In the genomic region with DNA sequence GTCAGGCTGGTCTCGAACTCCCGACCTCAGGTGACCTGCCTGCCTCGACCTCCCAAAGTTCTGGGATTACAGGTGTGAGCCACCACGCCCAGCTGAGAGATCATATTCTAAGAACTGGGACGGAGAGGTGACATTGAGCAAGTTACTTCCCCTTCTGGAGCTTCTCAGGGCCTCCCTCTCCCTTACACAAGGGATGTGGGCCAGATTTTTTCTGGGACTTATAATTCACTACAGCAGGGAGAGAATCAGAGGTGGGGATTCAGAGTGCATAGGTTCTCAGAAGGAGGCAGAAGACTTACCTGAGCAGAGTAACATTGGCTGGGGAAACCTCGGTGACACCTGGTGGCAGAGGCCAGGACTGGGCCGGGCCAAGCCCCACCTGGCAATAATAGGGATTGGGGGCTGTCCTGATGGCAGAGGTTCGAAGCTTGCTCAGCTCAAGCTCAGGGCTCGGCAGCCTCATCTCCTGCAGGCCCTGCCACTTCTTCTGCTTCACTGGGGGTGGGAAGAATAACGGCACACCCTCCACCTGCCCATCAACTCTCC, we compare ENCODE assay signal across 11 cellular contexts. TPM values are rescaled to one million over a fixed set of nuclear protein-coding genes. Genes with fewer than 3 reads are reported as not detected.
DNase-seq lines count a peak whose midpoint lies in the region; ATAC-seq and TF ChIP-seq lines count a peak whose summit lies in the region.
"Had no signal": no experiment of that assay in that cellular context is flagged by ENCODE, and none has a peak within 500 bp of the region (broad histone marks: within the 10 kb centered on the region; RNA-seq: fewer than 3 reads in every experiment).

No MANE protein-coding gene starts in this region.

- H3K4me3 ChIP-seq in WERI-Rb-1 (ENCODE audit: low read depth, low read length) = no peak overlapping the region
- H3K4me3 ChIP-seq: pancreas had no signal

- intact Hi-C loops in activated T-helper 2 cell treated with anti-CD3 and anti-CD28 coated beads, Interferon-gamma antibody, Interleukin-2, Interleukin-4, amounts not matched to agents 10 μg/mL and 5 μg/mL and 100 μg/mL, durations not matched to agents 14 hours and 24 hours and 36 hours (cut with micrococcal nuclease) = no loop called here

- H3K27me3 Mint-ChIP-seq in H9 (ENCODE audit: low read depth) = peaks cover 98% of the 10 kb centered on the region
- peaks cover 55% of the 10 kb centered on the region for H3K27me3 Mint-ChIP-seq in activated T-helper 2 cell treated with anti-CD3 and anti-CD28 coated beads, Interferon-gamma antibody, Interleukin-2, Interleukin-4, amounts not matched to agents 10 μg/mL and 5 μg/mL and 100 μg/mL, durations not matched to agents 14 hours and 24 hours and 36 hours (ENCODE audit: low read depth)

- H3K9ac ChIP-seq in H9 (ENCODE audit: extremely low read depth, insufficient read length, low read length) = no peak overlapping the region

- H3K4ac ChIP-seq in H9 (ENCODE audit: low read depth, low read length) = no peak overlapping the region

- no peak overlapping the region for H2AK5ac ChIP-seq in H9 (ENCODE audit: insufficient read length, low read length)

- H4K91ac ChIP-seq in H9 (ENCODE audit: insufficient read length, low read depth, low read length) = no peak overlapping the region

- H2BK20ac ChIP-seq in H9 (ENCODE audit: low read depth, low read length, poor library complexity, severe bottlenecking) = no peak overlapping the region

- H3K79me2 ChIP-seq in H9 (ENCODE audit: insufficient read depth, low read length) = no peaks in the 10 kb centered on the region

- H3K27ac ChIP-seq in 22Rv1 = no peak overlapping the region
- H3K27ac ChIP-seq in H9 (ENCODE audit: insufficient read length, low read depth, low read length) = no peak overlapping the region
- no peak overlapping the region for H3K27ac ChIP-seq in WERI-Rb-1
- H3K27ac ChIP-seq: pancreas had no signal

- peaks cover 4 to 19% of the 10 kb centered on the region in 2 experiments; a peak in 3 of 4 replicates for H3K4me1 Mint-ChIP-seq in H9
- peaks cover 2% of the 10 kb centered on the region for H3K4me1 Mint-ChIP-seq in activated T-helper 2 cell treated with anti-CD3 and anti-CD28 coated beads, Interferon-gamma antibody, Interleukin-2, Interleukin-4, amounts not matched to agents 10 μg/mL and 5 μg/mL and 100 μg/mL, durations not matched to agents 14 hours and 24 hours and 36 hours (ENCODE audit: low read depth)

- H3T11ph ChIP-seq in H9 (ENCODE audit: low read length) = no peak overlapping the region

- TF ChIP-seq CTCF in 22Rv1 (IDR thresholded peaks at IDR 0.05) (peak; percentile 17), H9 (conservative IDR thresholded peaks at IDR 0.05) (peak; percentile 56), WERI-Rb-1 (IDR thresholded peaks at IDR 0.05; ENCODE audit: low read depth, low read length) (peak; percentile 53)

- no peaks in the 10 kb centered on the region for H4K20me1 ChIP-seq in H9 (ENCODE audit: control insufficient read depth, insufficient read depth, insufficient read length)

- peaks cover 2% of the 10 kb centered on the region for H3K23me2 ChIP-seq in H9 (ENCODE audit: insufficient read length, low read depth, low read length, poor library complexity, severe bottlenecking)

- H2BK120ac ChIP-seq in H9 (ENCODE audit: low read depth, low read length, poor library complexity, severe bottlenecking) = no peak overlapping the region

- H3K9me3 ChIP-seq in H9 (ENCODE audit: control insufficient read depth, low read depth, low read length) (no peaks in the 10 kb centered on the region), WERI-Rb-1 (ENCODE audit: severe bottlenecking) (no peaks in the 10 kb centered on the region)
- H3K9me3 ChIP-seq: pancreas had no signal

- no peak overlapping the region for H3K4me3 Mint-ChIP-seq in H9
- no peak overlapping the region for H3K4me3 Mint-ChIP-seq in activated T-helper 2 cell treated with anti-CD3 and anti-CD28 coated beads, Interferon-gamma antibody, Interleukin-2, Interleukin-4, amounts not matched to agents 10 μg/mL and 5 μg/mL and 100 μg/mL, durations not matched to agents 14 hours and 24 hours and 36 hours (ENCODE audit: low read depth)

- no peak overlapping the region for H3K14ac ChIP-seq in H9 (ENCODE audit: insufficient read depth, low read length)

- no peak for ATAC-seq in GM18868 (IDR thresholded peaks at IDR 0.05; ENCODE audit: unreplicated experiment)
- ATAC-seq: esophagus mucosa had no signal

- H3K27me3 ChIP-seq in H9 (ENCODE audit: insufficient read depth, low read length) = peaks cover 52% of the 10 kb centered on the region; the same call in 1 of the 2 replicates
- no peaks in the 10 kb centered on the region for H3K27me3 ChIP-seq in WERI-Rb-1 (ENCODE audit: insufficient read depth, low read depth, severe bottlenecking)
- H3K27me3 ChIP-seq: pancreas had no signal

- no CpG with 5 or more reads among the region's 10 CpGs for WGBS in H9 (ENCODE audit: extremely low coverage, insufficient read length, low lambda C conversion rate)

- no peak overlapping the region for H3K18ac ChIP-seq in H9 (ENCODE audit: insufficient read length, low read depth, low read length)

- H3K4me2 ChIP-seq in H9 (ENCODE audit: insufficient read depth, insufficient read length, low read length) = no peak overlapping the region

- no peaks in the 10 kb centered on the region for H3K36me3 ChIP-seq in WERI-Rb-1
- H3K36me3 ChIP-seq: pancreas had no signal

- no peak overlapping the region for H2AFZ ChIP-seq in H9 (ENCODE audit: low read length)

- H3K27ac Mint-ChIP-seq in H9 = no peak overlapping the region
- no peak overlapping the region for H3K27ac Mint-ChIP-seq in activated T-helper 2 cell treated with anti-CD3 and anti-CD28 coated beads, Interferon-gamma antibody, Interleukin-2, Interleukin-4, amounts not matched to agents 10 μg/mL and 5 μg/mL and 100 μg/mL, durations not matched to agents 14 hours and 24 hours and 36 hours

- no peak overlapping the region for H3K23ac ChIP-seq in H9 (ENCODE audit: insufficient read length, low read depth, low read length)

- no peak overlapping the region for H3K56ac ChIP-seq in H9 (ENCODE audit: insufficient read length, low read depth, low read length)

- no peak overlapping the region for H4K8ac ChIP-seq in H9 (replicated peaks; ENCODE audit: insufficient read length, low read depth, low read length)

- H4K5ac ChIP-seq in H9 (ENCODE audit: insufficient read length, low read depth, low read length) = no peak overlapping the region

- no peaks in the 10 kb centered on the region; a peak in 2 of 5 replicates for H3K9me3 Mint-ChIP-seq in H9
- H3K9me3 Mint-ChIP-seq in activated T-helper 2 cell treated with anti-CD3 and anti-CD28 coated beads, Interferon-gamma antibody, Interleukin-2, Interleukin-4, amounts not matched to agents 10 μg/mL and 5 μg/mL and 100 μg/mL, durations not matched to agents 14 hours and 24 hours and 36 hours = no peaks in the 10 kb centered on the region

- no peak overlapping the region for H2BK5ac ChIP-seq in H9 (ENCODE audit: insufficient read length, low read length)

- H3K4me1 ChIP-seq in H9 (ENCODE audit: insufficient read depth, low read length) = no peaks in the 10 kb centered on the region

- no peaks in the 10 kb centered on the region for H3K79me1 ChIP-seq in H9 (ENCODE audit: insufficient read depth, low read depth, low read length, poor library complexity, severe bottlenecking)

- peak; percentile 65 for DNase-seq in H9
- DNase-seq in WERI-Rb-1 = peak; percentile 34
- no peak for DNase-seq in activated T-helper 2 cell treated with anti-CD3 and anti-CD28 coated beads, Interferon-gamma antibody, Interleukin-2, Interleukin-4, amounts not matched to agents 10 μg/mL and 5 μg/mL and 100 μg/mL, durations not matched to agents 14 hours and 24 hours and 36 hours (ENCODE audit: low spot score)
- no peak for DNase-seq in NCI-H2227 (lab: John Stamatoyannopoulos, UW; ENCODE audit: unreplicated experiment)
- DNase-seq: NCI-H2081, pancreas, T-helper 9 cell had no signal

- no peak overlapping the region for H2BK12ac ChIP-seq in H9 (ENCODE audit: insufficient read length, low read depth, low read length)

- H3K36me3 Mint-ChIP-seq in H9 (ENCODE audit: insufficient read depth in 1 of 3, low read depth in 3 of 3) = no peaks in the 10 kb centered on the region
- H3K36me3 Mint-ChIP-seq in activated T-helper 2 cell treated with anti-CD3 and anti-CD28 coated beads, Interferon-gamma antibody, Interleukin-2, Interleukin-4, amounts not matched to agents 10 μg/mL and 5 μg/mL and 100 μg/mL, durations not matched to agents 14 hours and 24 hours and 36 hours (ENCODE audit: low read depth) = peaks cover 3% of the 10 kb centered on the region

- no peak overlapping the region for H2BK15ac ChIP-seq in H9 (ENCODE audit: low read depth, low read length)

RNA-seq across cellular contexts. Expression of a gene that starts 6.8 kb away (rescaled TPM):
- 0.31 TPM in 2 replicates for total RNA-seq in H9 (2021)
- total RNA-seq in activated T-helper 2 cell treated with anti-CD3 and anti-CD28 coated beads, Interferon-gamma antibody, Interleukin-2, Interleukin-4, amounts not matched to agents 10 μg/mL and 5 μg/mL and 100 μg/mL, durations not matched to agents 14 hours and 24 hours and 36 hours = 0.18 and 0.25 TPM in 2 replicates
- total RNA-seq: lung microvascular endothelial cell had no signal

RNA-seq across cellular contexts. Expression of a gene that starts 13.2 kb away (rescaled TPM):
- 0.77 and 0.99 TPM in 2 replicates for total RNA-seq in H9 (2021)
- 4.7 and 5.7 TPM in 2 replicates for total RNA-seq in activated T-helper 2 cell treated with anti-CD3 and anti-CD28 coated beads, Interferon-gamma antibody, Interleukin-2, Interleukin-4, amounts not matched to agents 10 μg/mL and 5 μg/mL and 100 μg/mL, durations not matched to agents 14 hours and 24 hours and 36 hours

RNA-seq across cellular contexts. Expression of a gene that starts 37.2 kb away (rescaled TPM):
- total RNA-seq in H9 (2021) = 73.5 and 74.5 TPM in 2 replicates
- total RNA-seq in activated T-helper 2 cell treated with anti-CD3 and anti-CD28 coated beads, Interferon-gamma antibody, Interleukin-2, Interleukin-4, amounts not matched to agents 10 μg/mL and 5 μg/mL and 100 μg/mL, durations not matched to agents 14 hours and 24 hours and 36 hours = 60.1 and 66.6 TPM in 2 replicates

RNA-seq across cellular contexts. Expression of a gene that starts 52.1 kb away (rescaled TPM):
- 118 and 124 TPM in 2 replicates for total RNA-seq in H9 (2021)
- 4.0 and 6.8 TPM in 2 replicates for total RNA-seq in activated T-helper 2 cell treated with anti-CD3 and anti-CD28 coated beads, Interferon-gamma antibody, Interleukin-2, Interleukin-4, amounts not matched to agents 10 μg/mL and 5 μg/mL and 100 μg/mL, durations not matched to agents 14 hours and 24 hours and 36 hours

Comparison
In these comparisons a context has a peak if more than half of its experiments do, and no peak if none do; other contexts are left out.
1. DNase-seq: peak in H9 (single experiment) and WERI-Rb-1 (single experiment); none in activated T-helper 2 cell treated with anti-CD3 and anti-CD28 coated beads, Interferon-gamma antibody, Interleukin-2, Interleukin-4, amounts not matched to agents 10 μg/mL and 5 μg/mL and 100 μg/mL, durations not matched to agents 14 hours and 24 hours and 36 hours (single experiment) and NCI-H2227 (single experiment).
2. Peak in every context shown above with its lines, with median percentiles within 50 percentile points of each other: CTCF ChIP-seq.